ENCODE assay signal across 19 cellular contexts in the genomic region with DNA sequence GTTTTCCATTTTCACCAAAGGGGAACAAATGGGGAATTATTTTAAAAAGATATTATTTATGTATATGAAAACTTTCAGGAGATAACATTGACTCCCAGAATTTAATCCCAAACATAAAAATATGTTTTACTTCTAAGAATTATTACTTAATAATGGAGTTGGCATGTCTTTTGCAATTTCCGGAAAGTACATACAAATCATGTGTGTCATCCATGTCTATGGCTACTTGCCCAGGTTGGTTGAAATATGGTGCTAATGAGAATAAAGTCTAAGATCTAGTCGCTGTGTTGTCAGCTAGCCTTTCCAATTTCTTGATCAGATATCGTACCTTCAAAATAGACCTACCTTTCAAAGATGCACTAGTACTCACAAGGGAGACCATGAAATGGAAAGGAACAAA.
"Had no signal": no experiment of that assay in that cellular context is flagged by ENCODE, and none has a peak within 500 bp of the region (broad histone marks: within the 10 kb centered on the region; RNA-seq: fewer than 3 reads in every experiment).

No MANE protein-coding gene starts in this region.

- H3K9me3 ChIP-seq: body of pancreas, gastrocnemius medialis, heart left ventricle, stomach, testis had no signal

- H3K4me1 ChIP-seq: body of pancreas, gastrocnemius medialis, heart left ventricle, left ventricle myocardium inferior, stomach, testis had no signal

- H3K36me3 ChIP-seq: gastrocnemius medialis, heart left ventricle, left ventricle myocardium inferior, stomach had no signal

- H3K4me3 ChIP-seq: body of pancreas, gastrocnemius medialis, heart left ventricle, left ventricle myocardium inferior, skin epidermis, stomach, testis had no signal

- ATAC-seq: activated CD4-positive, alpha-beta T cell treated with anti-CD3 and anti-CD28 coated beads for 36 hours; activated naive CD4-positive, alpha-beta T cell treated with anti-CD3 and anti-CD28 coated beads, Interleukin-2, amount 50 U/mL, for 72 hours; body of pancreas; gastrocnemius medialis; heart left ventricle; T-cell; WTC11 had no signal

- DNase-seq: activated CD4-positive, alpha-beta T cell treated with anti-CD3 and anti-CD28 coated beads for 36 hours; activated CD4-positive, alpha-beta T cell treated with anti-CD3 and anti-CD28 coated beads, Interleukin-2, amount 50 U/mL, for 48 hours; activated gamma-delta T cell; amniotic stem cell; body of pancreas; caudate nucleus; endodermal cell; gastrocnemius medialis; heart left ventricle; kidney glomerular epithelial cell; left ventricle myocardium inferior; occipital lobe; stimulated activated CD4-positive, alpha-beta T cell treated with anti-CD3 and anti-CD28 coated beads, Interleukin-4, amount 100 ng/mL, for 1 hour; stomach; T-cell; testis had no signal

- H3K27ac ChIP-seq: body of pancreas, gastrocnemius medialis, heart left ventricle, left ventricle myocardium inferior, skin epidermis, stomach, testis had no signal

- H3K27me3 ChIP-seq: body of pancreas, gastrocnemius medialis, heart left ventricle, stomach, testis had no signal
